Comparison of ENCODE assay signal across 12 cellular contexts in the genomic region with DNA sequence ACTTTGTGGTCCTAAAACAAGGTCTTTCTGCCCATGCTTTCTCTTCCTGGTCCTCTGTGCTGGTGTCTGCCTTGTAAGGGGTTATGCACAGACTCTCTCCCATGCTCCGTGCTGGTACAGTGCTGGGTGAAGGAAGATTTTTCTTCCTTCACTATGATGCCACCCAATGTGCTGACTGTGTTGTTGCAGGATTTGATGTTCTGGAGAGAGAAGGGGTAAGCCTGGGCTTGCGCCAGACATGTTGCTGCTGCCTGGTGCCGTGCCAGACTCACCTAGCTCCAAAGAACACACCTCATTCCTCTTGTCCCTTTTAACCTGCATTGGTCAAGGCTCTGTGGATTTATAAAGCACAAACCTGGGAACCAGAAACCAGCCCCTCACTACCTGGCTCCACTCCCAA. TPM values are rescaled to one million over a fixed set of nuclear protein-coding genes. Genes with fewer than 3 reads are reported as not detected.
DNase-seq lines count a peak whose midpoint lies in the region; ATAC-seq and TF ChIP-seq lines count a peak whose summit lies in the region.
"Had no signal": no experiment of that assay in that cellular context is flagged by ENCODE, and none has a peak within 500 bp of the region (broad histone marks: within the 10 kb centered on the region; RNA-seq: fewer than 3 reads in every experiment).

No MANE protein-coding gene starts in this region.

- H3K27ac ChIP-seq in RWPE1 = peak overlapping the region; percentile 45; the same call in 1 of the 2 replicates

- peaks cover 64% of the 10 kb centered on the region for H3K36me3 Mint-ChIP-seq in activated CD4-positive, alpha-beta T cell treated with anti-CD3 and anti-CD28 coated beads, Interleukin-2, amount 10 ng/mL, durations not matched to agents 24 days and 14 days (ENCODE audit: low read depth)
- peaks cover 54% of the 10 kb centered on the region for H3K36me3 Mint-ChIP-seq in stimulated activated memory B cell treated with anti-CD40 and anti-IgM and Interleukin-4, amounts not matched to agents 10 μg/mL and 1 μg/mL and 100 μg/mL, for 72 hours
- no peaks in the 10 kb centered on the region for H3K36me3 Mint-ChIP-seq in nephron progenitor cell (ENCODE audit: low read depth)

- TF ChIP-seq CTCF in RWPE1 (conservative IDR thresholded peaks at IDR 0.05; ENCODE audit: low read depth) (no peak), epithelial cell of esophagus (IDR thresholded peaks at IDR 0.05; ENCODE audit: insufficient read depth, low read depth, low read length, missing control alignments) (peak; percentile 18), nephron progenitor cell (IDR thresholded peaks at IDR 0.05) (no peak), omental fat pad (IDR thresholded peaks at IDR 0.05) (no peak)

- no peak for ATAC-seq in stimulated activated memory B cell treated with anti-CD40 and anti-IgM and Interleukin-4, amounts not matched to agents 10 μg/mL and 1 μg/mL and 100 μg/mL, for 72 hours
- ATAC-seq in GM19467 (IDR thresholded peaks at IDR 0.05; ENCODE audit: unreplicated experiment) (no peak), omental fat pad (ENCODE audit: low FRiP score) (no peak)

- POLR2A ChIA-PET in RWPE1 (lab: Yijun Ruan, JAX; ENCODE audit: low non-redundant PET) = no interaction called here

- DNase-seq in activated CD4-positive, alpha-beta T cell treated with anti-CD3 and anti-CD28 coated beads, Interleukin-2, amount 10 ng/mL, durations not matched to agents 24 days and 14 days = no peak
- DNase-seq in activated CD4-positive, alpha-beta T cell treated with anti-CD3 and anti-CD28 coated beads for 4 hours = no peak
- DNase-seq in RWPE1 (ENCODE audit: low spot score) (peak; percentile 40), epithelial cell of esophagus (ENCODE audit: low read depth) (peak; percentile 86), nephron progenitor cell (no peak), omental fat pad (ENCODE audit: low spot score) (no peak)
- DNase-seq: cerebellar nuclear complex, kidney, NCI-H146 had no signal

- intact Hi-C loops in activated CD4-positive, alpha-beta T cell treated with anti-CD3 and anti-CD28 coated beads, Interleukin-2, amount 10 ng/mL, durations not matched to agents 24 days and 14 days (cut with micrococcal nuclease) = no loop called here

- no peak overlapping the region for H3K4me3 ChIP-seq in epithelial cell of esophagus (ENCODE audit: low read length)

- CTCF ChIA-PET in RWPE1 (lab: Yijun Ruan, JAX) = interaction anchor here (0.6 kb wide), 1 partner anchor 124 kb away, joined by 3 read pairs; no protein-coding TSS in a partner anchor

- no peaks in the 10 kb centered on the region for H3K9me3 Mint-ChIP-seq in activated CD4-positive, alpha-beta T cell treated with anti-CD3 and anti-CD28 coated beads, Interleukin-2, amount 10 ng/mL, durations not matched to agents 24 days and 14 days
- H3K9me3 Mint-ChIP-seq in stimulated activated memory B cell treated with anti-CD40 and anti-IgM and Interleukin-4, amounts not matched to agents 10 μg/mL and 1 μg/mL and 100 μg/mL, for 72 hours = no peaks in the 10 kb centered on the region
- H3K9me3 Mint-ChIP-seq in nephron progenitor cell = no peaks in the 10 kb centered on the region

- no peaks in the 10 kb centered on the region for H3K27me3 Mint-ChIP-seq in activated CD4-positive, alpha-beta T cell treated with anti-CD3 and anti-CD28 coated beads, Interleukin-2, amount 10 ng/mL, durations not matched to agents 24 days and 14 days
- no peaks in the 10 kb centered on the region for H3K27me3 Mint-ChIP-seq in stimulated activated memory B cell treated with anti-CD40 and anti-IgM and Interleukin-4, amounts not matched to agents 10 μg/mL and 1 μg/mL and 100 μg/mL, for 72 hours
- H3K27me3 Mint-ChIP-seq in nephron progenitor cell (ENCODE audit: low read depth, poor library complexity) = peaks cover 3% of the 10 kb centered on the region

- H3K4me1 Mint-ChIP-seq in activated CD4-positive, alpha-beta T cell treated with anti-CD3 and anti-CD28 coated beads, Interleukin-2, amount 10 ng/mL, durations not matched to agents 24 days and 14 days = peaks cover 2% of the 10 kb centered on the region
- no peaks in the 10 kb centered on the region for H3K4me1 Mint-ChIP-seq in stimulated activated memory B cell treated with anti-CD40 and anti-IgM and Interleukin-4, amounts not matched to agents 10 μg/mL and 1 μg/mL and 100 μg/mL, for 72 hours
- peaks cover 25% of the 10 kb centered on the region for H3K4me1 Mint-ChIP-seq in nephron progenitor cell

- H3K27ac Mint-ChIP-seq in activated CD4-positive, alpha-beta T cell treated with anti-CD3 and anti-CD28 coated beads, Interleukin-2, amount 10 ng/mL, durations not matched to agents 24 days and 14 days = peak overlapping the region; percentile 57
- peak overlapping the region; percentile 59 for H3K27ac Mint-ChIP-seq in stimulated activated memory B cell treated with anti-CD40 and anti-IgM and Interleukin-4, amounts not matched to agents 10 μg/mL and 1 μg/mL and 100 μg/mL, for 72 hours
- H3K27ac Mint-ChIP-seq in nephron progenitor cell = no peak overlapping the region

- no peak overlapping the region for H3K4me3 Mint-ChIP-seq in activated CD4-positive, alpha-beta T cell treated with anti-CD3 and anti-CD28 coated beads, Interleukin-2, amount 10 ng/mL, durations not matched to agents 24 days and 14 days
- no peak overlapping the region for H3K4me3 Mint-ChIP-seq in stimulated activated memory B cell treated with anti-CD40 and anti-IgM and Interleukin-4, amounts not matched to agents 10 μg/mL and 1 μg/mL and 100 μg/mL, for 72 hours
- no peak overlapping the region for H3K4me3 Mint-ChIP-seq in nephron progenitor cell

RNA-seq across cellular contexts. Expression of a gene that starts 28.4 kb away (rescaled TPM):
- 0.30 and 0.31 TPM in 2 replicates for total RNA-seq in activated CD4-positive, alpha-beta T cell treated with anti-CD3 and anti-CD28 coated beads, Interleukin-2, amount 10 ng/mL, durations not matched to agents 24 days and 14 days
- under 1 TPM in 1 of 4 donors, not detected in 3; 0.84 TPM for total RNA-seq in omental fat pad
- total RNA-seq: Daoy, kidney had no signal

RNA-seq across cellular contexts. Expression of a gene that starts 52.4 kb away (rescaled TPM):
- total RNA-seq in activated CD4-positive, alpha-beta T cell treated with anti-CD3 and anti-CD28 coated beads, Interleukin-2, amount 10 ng/mL, durations not matched to agents 24 days and 14 days = 71.0 and 76.8 TPM in 2 replicates
- 10 to 100 TPM in 1 of 4 donors, 1 to 10 TPM in 3; 4.5 to 12.8 (median 7.4) TPM for total RNA-seq in omental fat pad

Comparison
In these comparisons a context has a peak if more than half of its experiments do, and no peak if none do; other contexts are left out.
1. DNase-seq: peak in RWPE1 (single experiment) and epithelial cell of esophagus (single experiment); none in activated CD4-positive, alpha-beta T cell treated with anti-CD3 and anti-CD28 coated beads, Interleukin-2, amount 10 ng/mL, durations not matched to agents 24 days and 14 days (single experiment), activated CD4-positive, alpha-beta T cell treated with anti-CD3 and anti-CD28 coated beads for 4 hours (0 of 2), nephron progenitor cell (single experiment) and omental fat pad (single experiment).